11 cellular contexts compared by ENCODE assay signal in the genomic region with DNA sequence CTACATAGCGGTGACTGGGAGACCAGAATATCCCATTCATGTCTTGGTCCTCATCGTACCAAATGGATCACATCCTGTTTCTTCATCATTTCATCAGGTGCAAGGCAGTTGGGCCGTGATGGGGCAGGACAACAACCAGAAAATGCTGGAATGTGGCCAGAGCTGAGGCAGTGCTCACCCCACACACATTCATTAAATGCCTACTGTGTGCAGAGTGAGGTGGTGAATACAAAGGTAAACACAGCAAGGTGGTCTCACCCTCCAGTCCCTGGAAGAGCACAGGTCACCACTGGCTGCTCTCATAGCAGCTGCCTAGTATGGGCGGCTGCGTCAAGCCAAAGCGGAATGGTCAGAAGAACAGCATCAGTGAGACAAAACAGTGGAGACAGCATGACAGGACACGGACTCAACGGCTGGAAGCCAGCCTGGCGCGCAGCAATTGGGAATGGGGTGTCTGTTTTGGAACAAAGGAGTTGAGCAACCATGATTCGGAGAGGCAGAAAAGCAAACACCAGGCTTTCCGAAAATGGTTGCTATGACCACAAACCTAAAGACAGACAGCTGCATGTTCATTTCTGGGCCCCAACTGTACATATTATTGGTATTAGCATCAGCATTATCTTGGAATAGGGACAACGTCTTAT. TPM values are rescaled to one million over a fixed set of nuclear protein-coding genes. Genes with fewer than 3 reads are reported as not detected.
DNase-seq lines count a peak whose midpoint lies in the region; ATAC-seq and TF ChIP-seq lines count a peak whose summit lies in the region.
"Had no signal": no experiment of that assay in that cellular context is flagged by ENCODE, and none has a peak within 500 bp of the region (broad histone marks: within the 10 kb centered on the region; RNA-seq: fewer than 3 reads in every experiment).

No MANE protein-coding gene starts in this region.

- ATAC-seq in IMR-90 (ENCODE audit: low read depth): no peak
- ATAC-seq in sciatic nerve: peak; percentile 38
- no peak for ATAC-seq in GM19328 (IDR thresholded peaks at IDR 0.05; ENCODE audit: unreplicated experiment)
- ATAC-seq in HG03442 (IDR thresholded peaks at IDR 0.05; ENCODE audit: unreplicated experiment): no peak
- ATAC-seq: activated CD8-positive, alpha-beta T cell treated with anti-CD3 and anti-CD28 coated beads for 36 hours; CD8-positive, alpha-beta T cell had no signal

- H3K56ac ChIP-seq in IMR-90 (ENCODE audit: extremely low read depth, insufficient read depth, low read length): no peak overlapping the region

- H3K4me2 ChIP-seq in IMR-90 (ENCODE audit: low read depth, low read length): no peak overlapping the region
- H3K4me2 ChIP-seq in fibroblast of lung (ENCODE audit: extremely low read depth, insufficient read depth, low read length): peak overlapping the region; percentile 34

- no TSS peak for BruUV-seq in IMR-90 (replicated peaks; lab: Mats Ljungman, UMichigan)

- no peak overlapping the region for H2BK15ac ChIP-seq in IMR-90 (ENCODE audit: low read depth, low read length)

- H2AFZ ChIP-seq in IMR-90 (replicated peaks; ENCODE audit: low read length, poor library complexity): peak overlapping the region; percentile 60
- peak overlapping the region; percentile 8 for H2AFZ ChIP-seq in fibroblast of lung (ENCODE audit: low read length)

- no peak for TF ChIP-seq CTCF in IMR-90 (conservative IDR thresholded peaks at IDR 0.05; ENCODE audit: low read depth, low read length)
- no peak for TF ChIP-seq CTCF in fibroblast of lung (conservative IDR thresholded peaks at IDR 0.05 in 1 of 2, IDR thresholded peaks at IDR 0.05 in 1 of 2; ENCODE audit: low read depth in 1 of 2, low read length in 2 of 2)

- dilution Hi-C loops in IMR-90 (cut with HindIII; ENCODE audit: low sequenced_read_pairs, unreplicated experiment): no loop called here

- no peak overlapping the region for H2BK20ac ChIP-seq in IMR-90 (ENCODE audit: low read depth, low read length)

- H3K36me3 ChIP-seq in IMR-90 (ENCODE audit: control insufficient read depth, insufficient read depth, low read length): no peaks in the 10 kb centered on the region
- H3K36me3 ChIP-seq in fibroblast of lung (ENCODE audit: control insufficient read depth, insufficient read depth, low read length): no peaks in the 10 kb centered on the region

- H3K4me3 ChIP-seq in IMR-90 (ENCODE audit: insufficient read depth, low read depth, low read length): no peak overlapping the region
- no peak overlapping the region for H3K4me3 ChIP-seq in fibroblast of lung (replicated peaks in 1 of 4; ENCODE audit: control extremely low read depth in 1 of 4, insufficient read depth in 1 of 4, low read depth in 3 of 4, low read length in 4 of 4)

- H4K20me1 ChIP-seq in IMR-90 (ENCODE audit: insufficient read depth, low read length) (no peaks in the 10 kb centered on the region), fibroblast of lung (ENCODE audit: control insufficient read depth, extremely low read depth, insufficient read depth, low read length) (no peaks in the 10 kb centered on the region)

- H3K9me3 ChIP-seq in IMR-90 (ENCODE audit: control insufficient read depth, insufficient read depth, low read length) (no peaks in the 10 kb centered on the region), fibroblast of lung (ENCODE audit: control insufficient read depth, insufficient read depth, low read depth, low read length) (no peaks in the 10 kb centered on the region)

- H3K9ac ChIP-seq in IMR-90 (ENCODE audit: low read depth, low read length) (no peak overlapping the region), fibroblast of lung (ENCODE audit: insufficient read depth, low read length) (no peak overlapping the region)

- CTCF ChIA-PET in IMR-90 (lab: Yijun Ruan, JAX): interaction anchor here (0.6 to 0.7 kb wide), 2 partner anchors 11 to 16 kb away, joined by 4 to 5 read pairs; no protein-coding TSS in a partner anchor

- in situ Hi-C loops in IMR-90 (cut with MboI; ENCODE audit: low sequenced_read_pairs): no loop called here

- 0 out of 4 replicates have a peak, but pooled peaks cover 0 to 8% of the 10 kb centered on the region in 2 experiments for H3K79me1 ChIP-seq in IMR-90 (ENCODE audit: low read depth in 1 of 2, low read length in 2 of 2)

- H4K8ac ChIP-seq in IMR-90 (ENCODE audit: low read depth in 2 of 2, low read length in 2 of 2): peak overlapping the region in 1 of 2 experiments; percentile 55; a peak in 1 of 4 replicates

- H2AK9ac ChIP-seq in IMR-90 (replicated peaks; ENCODE audit: low read depth, low read length, poor library complexity): peak overlapping the region; percentile 85

- no peak overlapping the region for H2BK120ac ChIP-seq in IMR-90 (ENCODE audit: low read depth, low read length)

- H4K91ac ChIP-seq in IMR-90 (ENCODE audit: insufficient read depth, low read depth, low read length): no peak overlapping the region; the same call in 1 of the 2 replicates

- H3K27ac ChIP-seq in IMR-90 (ENCODE audit: insufficient read depth, low read length) (no peak overlapping the region), fibroblast of lung (ENCODE audit: insufficient read depth, low read length) (no peak overlapping the region)

- no peak for DNase-seq in IMR-90
- DNase-seq in NCI-H748 (lab: John Stamatoyannopoulos, UW; ENCODE audit: unreplicated experiment): peak; percentile 97
- DNase-seq in fibroblast of lung (ENCODE audit: low read depth in 2 of 2): peak in 1 of 2 donors; percentile 69
- DNase-seq in sciatic nerve (ENCODE audit: low spot score): no peak
- DNase-seq in GDM1 (lab: John Stamatoyannopoulos, UW): no peak
- no peak for DNase-seq in NCI-H526 treated with DMSO at 0.1 percent for 48 hours (lab: John Stamatoyannopoulos, UW)
- DNase-seq: activated CD8-positive, alpha-beta T cell treated with anti-CD3 and anti-CD28 coated beads for 36 hours; CD8-positive, alpha-beta T cell; NCI-H2227 treated with DMSO at 0.1 percent for 48 hours had no signal

- peaks cover 3% of the 10 kb centered on the region; the same call in 1 of the 2 replicates for H3K4me1 ChIP-seq in IMR-90 (ENCODE audit: control insufficient read depth, insufficient read depth, low read length)
- H3K4me1 ChIP-seq in fibroblast of lung (ENCODE audit: control insufficient read depth, extremely low read depth, insufficient read depth, low read length): no peaks in the 10 kb centered on the region

- H3K9me1 ChIP-seq in IMR-90 (ENCODE audit: insufficient read depth, low read length): peaks cover 4% of the 10 kb centered on the region

- H2BK5ac ChIP-seq in IMR-90 (ENCODE audit: low read depth, low read length, poor library complexity, severe bottlenecking): no peak overlapping the region

- peak overlapping the region; percentile 48; the same call in 1 of the 2 replicates for H2AK5ac ChIP-seq in IMR-90 (ENCODE audit: low read depth, low read length)

- H3K79me2 ChIP-seq in fibroblast of lung (ENCODE audit: control insufficient read depth, insufficient read depth, low read length): no peaks in the 10 kb centered on the region

- no peaks in the 10 kb centered on the region for H3K27me3 ChIP-seq in IMR-90 (ENCODE audit: control insufficient read depth, insufficient read depth, low read length)
- H3K27me3 ChIP-seq in fibroblast of lung (ENCODE audit: control insufficient read depth, insufficient read depth, low read length): no peaks in the 10 kb centered on the region

- intact Hi-C loops in IMR-90 (cut with micrococcal nuclease): no loop called here
- intact Hi-C loops in sciatic nerve (cut with DNase I): no loop called here

- peak overlapping the region; percentile 33; the same call in 1 of the 2 replicates for H3K14ac ChIP-seq in IMR-90 (replicated peaks; ENCODE audit: low read depth, low read length)

- 51% methylated on average over 3 of the region's 13 CpGs; no CpG with 5 or more reads in 1 of the 2 experiments for WGBS in IMR-90 (ENCODE audit: extremely low coverage in 2 of 2, insufficient read length in 1 of 2), 2 experiments

- no peak for TF ChIP-seq POLR2A in IMR-90 (IDR thresholded peaks at IDR 0.05; ENCODE audit: low read depth, low read length)

- H3K4ac ChIP-seq in IMR-90 (ENCODE audit: low read depth, low read length): no peak overlapping the region

- no peak overlapping the region for H3K23ac ChIP-seq in IMR-90 (ENCODE audit: low read depth, low read length)

- POLR2A ChIA-PET in IMR-90 (lab: Charles Lee; ENCODE audit: unreplicated experiment): no interaction called here

- no peak overlapping the region for H4K5ac ChIP-seq in IMR-90 (ENCODE audit: low read depth, low read length)

- no peak overlapping the region for H3K18ac ChIP-seq in IMR-90 (ENCODE audit: low read depth, low read length)

- no peak for TF ChIP-seq RAD21 in IMR-90 (IDR thresholded peaks at IDR 0.05; ENCODE audit: low read length)

RNA-seq across cellular contexts. Expression of gene ADAMTSL4, which starts 5.6 kb away (rescaled TPM):
- 0.54 and 0.56 TPM in 2 replicates for total RNA-seq in IMR-90 (2012; rRNA removed)
- polyA plus RNA-seq in IMR-90 (2012; rRNA removed): 11.3 and 12.2 TPM in 2 replicates
- polyA plus RNA-seq in IMR-90 (2012; cell fraction: cytosol; rRNA removed): 7.9 and 11.9 TPM in 2 replicates
- 44.4 and 63.5 TPM in 2 replicates for polyA plus RNA-seq in IMR-90 (2012; cell fraction: nucleus; rRNA removed; ENCODE audit: low replicate concordance)
- 6.4 and 13.0 TPM in 2 replicates for total RNA-seq in fibroblast of lung
- 7.3 and 19.8 TPM in 2 replicates for polyA plus RNA-seq in fibroblast of lung
- polyA plus RNA-seq in fibroblast of lung (2012): 12.6 and 25.9 TPM in 2 replicates
- polyA minus RNA-seq in fibroblast of lung (ENCODE audit: low replicate concordance): 16.6 and 30.2 TPM in 2 replicates
- total RNA-seq in sciatic nerve: 70.2 TPM
- total RNA-seq: CD8-positive, alpha-beta T cell had no signal

RNA-seq across cellular contexts. Expression of gene FALEC, which starts 28.1 kb away (rescaled TPM):
- total RNA-seq in IMR-90 (2012; rRNA removed) (not detected in 2 replicates), fibroblast of lung (0.83 and 1.0 TPM in 2 replicates), sciatic nerve (not detected)
- polyA plus RNA-seq in IMR-90 (2012; rRNA removed) (0.26 TPM in 1 of 2 replicates, not detected in the other), fibroblast of lung (0.15 TPM in 1 of 2 replicates, not detected in the other)
- polyA plus RNA-seq in IMR-90 (2012; cell fraction: cytosol; rRNA removed): 0.12 TPM in 1 of 2 replicates, not detected in the other
- polyA plus RNA-seq in IMR-90 (2012; cell fraction: nucleus; rRNA removed; ENCODE audit: low replicate concordance): not detected in 2 replicates
- polyA plus RNA-seq in fibroblast of lung (2012): not detected in 2 replicates
- polyA minus RNA-seq in fibroblast of lung (ENCODE audit: low replicate concordance): not detected in 2 replicates
- total RNA-seq: activated CD8-positive, alpha-beta T cell treated with anti-CD3 and anti-CD28 coated beads for 36 hours; CD8-positive, alpha-beta T cell had no signal

RNA-seq across cellular contexts. Expression of gene ECM1, which starts 35.7 kb away (rescaled TPM):
- total RNA-seq in IMR-90 (2012; rRNA removed) (17.2 and 20.1 TPM in 2 replicates), fibroblast of lung (7.7 and 25.1 TPM in 2 replicates), sciatic nerve (19.7 TPM)
- polyA plus RNA-seq in IMR-90 (2012; rRNA removed) (230 and 264 TPM in 2 replicates), fibroblast of lung (108 and 137 TPM in 2 replicates)
- 156 and 270 TPM in 2 replicates for polyA plus RNA-seq in IMR-90 (2012; cell fraction: cytosol; rRNA removed)
- 174 and 251 TPM in 2 replicates for polyA plus RNA-seq in IMR-90 (2012; cell fraction: nucleus; rRNA removed; ENCODE audit: low replicate concordance)
- polyA plus RNA-seq in fibroblast of lung (2012): 171 and 192 TPM in 2 replicates
- polyA minus RNA-seq in fibroblast of lung (ENCODE audit: low replicate concordance): 162 and 245 TPM in 2 replicates
- total RNA-seq: CD8-positive, alpha-beta T cell had no signal

RNA-seq across cellular contexts. Expression of gene MCL1, which starts 35.8 kb away (rescaled TPM):
- 142 and 212 TPM in 2 replicates for total RNA-seq in IMR-90 (2012; rRNA removed)
- polyA plus RNA-seq in IMR-90 (2012; rRNA removed): 79.5 and 88.4 TPM in 2 replicates
- 32.7 and 42.7 TPM in 2 replicates for polyA plus RNA-seq in IMR-90 (2012; cell fraction: cytosol; rRNA removed)
- polyA plus RNA-seq in IMR-90 (2012; cell fraction: nucleus; rRNA removed; ENCODE audit: low replicate concordance): 327 and 737 TPM in 2 replicates
- 232 and 233 TPM in 2 replicates for total RNA-seq in fibroblast of lung
- polyA plus RNA-seq in fibroblast of lung: 108 and 136 TPM in 2 replicates
- 105 and 138 TPM in 2 replicates for polyA plus RNA-seq in fibroblast of lung (2012)
- polyA minus RNA-seq in fibroblast of lung (ENCODE audit: low replicate concordance): 24.4 and 91.5 TPM in 2 replicates
- 214 TPM for total RNA-seq in sciatic nerve

RNA-seq across cellular contexts. Expression of gene TARS2, which starts 56.4 kb away (rescaled TPM):
- 10.9 and 12.2 TPM in 2 replicates for total RNA-seq in IMR-90 (2012; rRNA removed)
- 20.4 and 21.8 TPM in 2 replicates for polyA plus RNA-seq in IMR-90 (2012; rRNA removed)
- polyA plus RNA-seq in IMR-90 (2012; cell fraction: cytosol; rRNA removed): 16.2 and 18.1 TPM in 2 replicates
- polyA plus RNA-seq in IMR-90 (2012; cell fraction: nucleus; rRNA removed; ENCODE audit: low replicate concordance): 16.1 and 19.7 TPM in 2 replicates
- total RNA-seq in fibroblast of lung: 17.3 and 27.7 TPM in 2 replicates
- polyA plus RNA-seq in fibroblast of lung: 7.4 and 13.3 TPM in 2 replicates
- polyA plus RNA-seq in fibroblast of lung (2012): 8.7 and 14.9 TPM in 2 replicates
- polyA minus RNA-seq in fibroblast of lung (ENCODE audit: low replicate concordance): 38.5 and 64.7 TPM in 2 replicates
- 22.4 TPM for total RNA-seq in sciatic nerve
